ENCODE assay signal across 13 cellular contexts in genomic region chr5:332843-333242, GRCh38. TPM values are rescaled to one million over a fixed set of nuclear protein-coding genes. Genes with fewer than 3 reads are reported as not detected.
DNase-seq lines count a peak whose midpoint lies in the region; ATAC-seq and TF ChIP-seq lines count a peak whose summit lies in the region.
"Had no signal": no experiment of that assay in that cellular context is flagged by ENCODE, and none has a peak within 500 bp of the region (broad histone marks: within the 10 kb centered on the region; RNA-seq: fewer than 3 reads in every experiment).

No MANE protein-coding gene starts in this region.

- no peak overlapping the region for H3K27ac ChIP-seq in thyroid gland
- H3K27ac ChIP-seq: right lobe of liver, SK-N-MC had no signal

- intact Hi-C loops in thyroid gland (cut with DNase I) = no loop called here

- H3K4me1 ChIP-seq in thyroid gland = no peaks in the 10 kb centered on the region
- H3K4me1 ChIP-seq: right lobe of liver had no signal

- no peak overlapping the region; the same call in 1 of the 2 replicates for H3K4me3 ChIP-seq in GM12864 (ENCODE audit: low read depth, low read length)
- H3K4me3 ChIP-seq in thyroid gland (replicated peaks in 1 of 3) = no peak overlapping the region
- H3K4me3 ChIP-seq: right lobe of liver, SK-N-MC had no signal

- ATAC-seq in GM18868 (IDR thresholded peaks at IDR 0.05; ENCODE audit: unreplicated experiment) (peak; percentile 52), HG03442 (IDR thresholded peaks at IDR 0.05; ENCODE audit: unreplicated experiment) (peak; percentile 42), HG03108 (IDR thresholded peaks at IDR 0.05; ENCODE audit: unreplicated experiment) (no peak)
- ATAC-seq: esophagus mucosa, right lobe of liver had no signal

- H3K27me3 Mint-ChIP-seq in activated naive CD8-positive, alpha-beta T cell treated with anti-CD3 and anti-CD28 coated beads for 36 hours = no peaks in the 10 kb centered on the region

- no peaks in the 10 kb centered on the region for H3K9me3 Mint-ChIP-seq in activated naive CD8-positive, alpha-beta T cell treated with anti-CD3 and anti-CD28 coated beads for 36 hours
- H3K9me3 Mint-ChIP-seq: mesothelial cell of epicardium had no signal

- H3K27me3 ChIP-seq in thyroid gland = no peaks in the 10 kb centered on the region
- H3K27me3 ChIP-seq: right lobe of liver had no signal

- peaks cover 25% of the 10 kb centered on the region for H3K36me3 Mint-ChIP-seq in activated naive CD8-positive, alpha-beta T cell treated with anti-CD3 and anti-CD28 coated beads for 36 hours
- H3K36me3 Mint-ChIP-seq: mesothelial cell of epicardium had no signal

- peak overlapping the region; percentile 32 for H3K4me3 Mint-ChIP-seq in activated naive CD8-positive, alpha-beta T cell treated with anti-CD3 and anti-CD28 coated beads for 36 hours
- H3K4me3 Mint-ChIP-seq: mesothelial cell of epicardium had no signal

- H3K9me3 ChIP-seq in thyroid gland = no peaks in the 10 kb centered on the region
- H3K9me3 ChIP-seq: right lobe of liver had no signal

- 81 to 99% methylated on average over 5 of the region's 5 CpGs for WGBS in thyroid gland, 2 donors

- no peak for TF ChIP-seq POLR2A in thyroid gland (IDR thresholded peaks at IDR 0.05)

- TF ChIP-seq CTCF in GM12864 (IDR thresholded peaks at IDR 0.05; ENCODE audit: low read depth, low read length, missing control alignments) (no peak), thyroid gland (IDR thresholded peaks at IDR 0.05) (no peak)

- peaks cover 27% of the 10 kb centered on the region for H3K4me1 Mint-ChIP-seq in activated naive CD8-positive, alpha-beta T cell treated with anti-CD3 and anti-CD28 coated beads for 36 hours

- no peak overlapping the region for H3K27ac Mint-ChIP-seq in activated naive CD8-positive, alpha-beta T cell treated with anti-CD3 and anti-CD28 coated beads for 36 hours
- H3K27ac Mint-ChIP-seq: mesothelial cell of epicardium had no signal

- H3K36me3 ChIP-seq in thyroid gland = no peaks in the 10 kb centered on the region
- H3K36me3 ChIP-seq: right lobe of liver had no signal

- DNase-seq in GM12864 (ENCODE audit: low read depth) (peak; percentile 41), COLO829 (ENCODE audit: low spot score) (no peak), thyroid gland (no peak)
- DNase-seq in activated naive CD8-positive, alpha-beta T cell treated with anti-CD3 and anti-CD28 coated beads for 36 hours = no peak
- DNase-seq: kidney, NCI-H187 treated with DMSO at 0.1 percent for 48 hours, right lobe of liver had no signal

RNA-seq across cellular contexts. Expression of gene AHRR, which starts 11.3 kb away (rescaled TPM):
- total RNA-seq in activated naive CD8-positive, alpha-beta T cell treated with anti-CD3 and anti-CD28 coated beads for 36 hours = 10 to 100 TPM; 24.0 to 26.6 TPM
- total RNA-seq in thyroid gland = 1 to 10 TPM in 3 of 4 donors, under 1 TPM in 1; 0.88 to 2.1 (median 1.3) TPM

Comparison
In these comparisons a context has a peak if more than half of its experiments do, and no peak if none do; other contexts are left out.
1. RNA of gene AHRR, which starts 11.3 kb away (total RNA-seq): 24.0 to 26.6 TPM in activated naive CD8-positive, alpha-beta T cell treated with anti-CD3 and anti-CD28 coated beads for 36 hours; 0.88 to 2.1 TPM in thyroid gland; every median in the first group is over 4 times any median in the second.